Comparison of ENCODE assay signal across 8 cellular contexts in genomic region chr19:48203794-48204628, GRCh38. TPM values are rescaled to one million over a fixed set of nuclear protein-coding genes. Genes with fewer than 3 reads are reported as not detected.
DNase-seq lines count a peak whose midpoint lies in the region; TF ChIP-seq lines count a peak whose summit lies in the region.

No MANE protein-coding gene starts in this region.

- no peak overlapping the region for H3K4me3 Mint-ChIP-seq in activated naive CD4-positive, alpha-beta T cell treated with anti-CD3 and anti-CD28 coated beads for 36 hours

- no peak for TF ChIP-seq EP300 in suprapubic skin (IDR thresholded peaks at IDR 0.05)

- peaks cover 21% of the 10 kb centered on the region for H3K4me1 Mint-ChIP-seq in activated naive CD4-positive, alpha-beta T cell treated with anti-CD3 and anti-CD28 coated beads for 36 hours (ENCODE audit: low read depth)

- TF ChIP-seq CTCF in HFF-Myc (IDR thresholded peaks at IDR 0.05; ENCODE audit: low read depth, low read length, missing control alignments): no peak
- TF ChIP-seq CTCF in suprapubic skin (IDR thresholded peaks at IDR 0.05): no peak

- H3K27me3 Mint-ChIP-seq in activated naive CD4-positive, alpha-beta T cell treated with anti-CD3 and anti-CD28 coated beads for 36 hours (ENCODE audit: low read depth): no peaks in the 10 kb centered on the region

- TF ChIP-seq POLR2A in suprapubic skin (IDR thresholded peaks at IDR 0.05): no peak

- peaks cover 6% of the 10 kb centered on the region for H3K4me1 ChIP-seq in SJSA1 (replicated peaks)
- H3K4me1 ChIP-seq in suprapubic skin: peaks cover 18% of the 10 kb centered on the region

- peaks cover 16% of the 10 kb centered on the region for H3K36me3 Mint-ChIP-seq in activated naive CD4-positive, alpha-beta T cell treated with anti-CD3 and anti-CD28 coated beads for 36 hours (ENCODE audit: low read depth)

- CTCF ChIA-PET in activated naive CD4-positive, alpha-beta T cell treated with anti-CD3 and anti-CD28 coated beads for 36 hours (lab: Charles Lee): interaction anchor here (0.6 to 3.7 kb wide), 17 partner anchors 10 to 237 kb away, joined by 3 to 21 read pairs (median 3); partner anchors contain the start of gene CARD8

- H3K9me3 ChIP-seq in SJSA1 (replicated peaks): no peaks in the 10 kb centered on the region
- no peaks in the 10 kb centered on the region for H3K9me3 ChIP-seq in suprapubic skin

- H3K27me3 ChIP-seq in SJSA1 (replicated peaks) (no peaks in the 10 kb centered on the region), suprapubic skin (no peaks in the 10 kb centered on the region)

- peak; percentile 96 for DNase-seq in GM03348 (ENCODE audit: low spot score)
- DNase-seq in HFF-Myc (ENCODE audit: extremely low read depth, low read depth): peak; percentile 90
- peak; percentile 98 for DNase-seq in NAMALWA (ENCODE audit: low spot score)
- DNase-seq in SJSA1 (ENCODE audit: low read depth in 1 of 2, low spot score in 2 of 2): peak; percentile 93 to 96
- DNase-seq in activated naive CD4-positive, alpha-beta T cell treated with anti-CD3 and anti-CD28 coated beads for 36 hours: peak; percentile 96
- DNase-seq in globus pallidus (ENCODE audit: low spot score): peak; percentile 97
- peak; percentile 75 to 98 (median 96) for DNase-seq in nucleus accumbens (lab: John Stamatoyannopoulos, UW)
- peak; percentile 95 for DNase-seq in suprapubic skin (ENCODE audit: low spot score in 2 of 2)

- H3K36me3 ChIP-seq in SJSA1 (peaks cover 10% of the 10 kb centered on the region; the same call in 1 of the 2 replicates), suprapubic skin (no peaks in the 10 kb centered on the region)

- under 1% methylated on average over 31 of the region's 34 CpGs for WGBS in suprapubic skin

- H3K27ac Mint-ChIP-seq in activated naive CD4-positive, alpha-beta T cell treated with anti-CD3 and anti-CD28 coated beads for 36 hours: no peak overlapping the region

- no peaks in the 10 kb centered on the region for H3K9me3 Mint-ChIP-seq in activated naive CD4-positive, alpha-beta T cell treated with anti-CD3 and anti-CD28 coated beads for 36 hours

- H3K27ac ChIP-seq in SJSA1 (peak overlapping the region; percentile 32), suprapubic skin (peak overlapping the region; percentile 68)

- intact Hi-C loops in activated naive CD4-positive, alpha-beta T cell treated with anti-CD3 and anti-CD28 coated beads for 36 hours (cut with micrococcal nuclease): loop anchor here (1.0 kb wide), 3 partner anchors 34 to 55 kb away; partner anchors contain the start of genes LIG1 and ZSWIM9

- H3K4me3 ChIP-seq in HFF-Myc (replicated peaks; ENCODE audit: low read depth, low read length): peak overlapping the region; percentile 79
- peak overlapping the region; percentile 52 for H3K4me3 ChIP-seq in SJSA1
- H3K4me3 ChIP-seq in suprapubic skin: peak overlapping the region; percentile 71

RNA-seq across cellular contexts. Expression of gene ZSWIM9, which starts 33.5 kb away (rescaled TPM):
- 2.9 and 4.7 TPM in 2 replicates for total RNA-seq in SJSA1 (2014; rRNA removed; shearing (Covaris generic))
- 1 to 10 TPM; 6.1 to 6.7 TPM for total RNA-seq in activated naive CD4-positive, alpha-beta T cell treated with anti-CD3 and anti-CD28 coated beads for 36 hours
- total RNA-seq in suprapubic skin: 1 to 10 TPM; 2.2 to 5.0 (median 4.0) TPM

RNA-seq across cellular contexts. Expression of gene LIG1, which starts 33.9 kb away (rescaled TPM):
- 60.6 and 72.9 TPM in 2 replicates for total RNA-seq in SJSA1 (2014; rRNA removed; shearing (Covaris generic))
- total RNA-seq in activated naive CD4-positive, alpha-beta T cell treated with anti-CD3 and anti-CD28 coated beads for 36 hours: 100 to 1,000 TPM; 187 to 195 TPM
- total RNA-seq in suprapubic skin: 10 to 100 TPM; 30.0 to 66.1 (median 44.4) TPM

RNA-seq across cellular contexts. Expression of gene CARD8, which starts 51.7 kb away (rescaled TPM):
- total RNA-seq in SJSA1 (2014; rRNA removed; shearing (Covaris generic)): 24.6 and 25.5 TPM in 2 replicates
- 100 to 1,000 TPM in 1 of 2 experiments, 10 to 100 TPM in 1; 99.8 to 104 TPM for total RNA-seq in activated naive CD4-positive, alpha-beta T cell treated with anti-CD3 and anti-CD28 coated beads for 36 hours
- total RNA-seq in suprapubic skin: 10 to 100 TPM; 11.5 to 40.6 (median 18.7) TPM

Comparison
In these comparisons a context has a peak if more than half of its experiments do, and no peak if none do; other contexts are left out.
1. Peak in every context shown above with its lines: DNase-seq, H3K4me3 ChIP-seq and H3K27ac ChIP-seq.